In genomic region chr21:7744406-7745099, GRCh38 we compare ENCODE assay signal across 8 cellular contexts.
DNase-seq lines count a peak whose midpoint lies in the region; ATAC-seq lines count a peak whose summit lies in the region.
"Not testable (repeated sequence)": the region's sequence is repeated elsewhere in the genome, so short reads cannot be mapped to it uniquely, and the experiment has no call there.

No MANE protein-coding gene starts in this region.

- not testable (repeated sequence) for DNase-seq in activated CD8-positive, alpha-beta memory T cell treated with anti-CD3 and anti-CD28 coated beads, Interleukin-2, amount 10 ng/mL, durations not matched to agents 7 days and 5 days; left colon; stimulated activated naive CD8-positive, alpha-beta T cell treated with anti-CD3 and anti-CD28 coated beads, Interleukin-15, Interleukin-2, amounts not matched to agents 100 U/mL and 50 U/mL, for 24 hours

- intact Hi-C loops in left colon (cut with DNase I, micrococcal nuclease) = not testable (repeated sequence)

- not testable (repeated sequence) for H3K36me3 Mint-ChIP-seq in activated CD8-positive, alpha-beta memory T cell treated with anti-CD3 and anti-CD28 coated beads, Interleukin-2, amount 10 ng/mL, durations not matched to agents 7 days and 5 days

- H3K9me3 Mint-ChIP-seq in activated CD8-positive, alpha-beta memory T cell treated with anti-CD3 and anti-CD28 coated beads, Interleukin-2, amount 10 ng/mL, durations not matched to agents 7 days and 5 days (ENCODE audit: low read depth) = not testable (repeated sequence)

- CTCF ChIA-PET in activated CD8-positive, alpha-beta memory T cell treated with anti-CD3 and anti-CD28 coated beads, Interleukin-2, amount 10 ng/mL, durations not matched to agents 7 days and 5 days (lab: Charles Lee) = not testable (repeated sequence)

- not testable (repeated sequence) for H3K4me1 Mint-ChIP-seq in activated CD8-positive, alpha-beta memory T cell treated with anti-CD3 and anti-CD28 coated beads, Interleukin-2, amount 10 ng/mL, durations not matched to agents 7 days and 5 days

- not testable (repeated sequence) for H3K27me3 Mint-ChIP-seq in activated CD8-positive, alpha-beta memory T cell treated with anti-CD3 and anti-CD28 coated beads, Interleukin-2, amount 10 ng/mL, durations not matched to agents 7 days and 5 days

- H3K27ac Mint-ChIP-seq in activated CD8-positive, alpha-beta memory T cell treated with anti-CD3 and anti-CD28 coated beads, Interleukin-2, amount 10 ng/mL, durations not matched to agents 7 days and 5 days = not testable (repeated sequence)

- ATAC-seq in GM18511 (IDR thresholded peaks at IDR 0.05; ENCODE audit: unreplicated experiment) (peak; percentile 97), GM19438 (IDR thresholded peaks at IDR 0.05; ENCODE audit: low read depth, unreplicated experiment) (peak; percentile 88), GM21825 (IDR thresholded peaks at IDR 0.05; ENCODE audit: unreplicated experiment) (peak; percentile 97), HG03025 (IDR thresholded peaks at IDR 0.05; ENCODE audit: low FRiP score, unreplicated experiment) (peak; percentile 83), HG03457 (IDR thresholded peaks at IDR 0.05; ENCODE audit: unreplicated experiment) (peak; percentile 96), left colon (peak; percentile 98)
- peak; percentile 99 for ATAC-seq in activated CD8-positive, alpha-beta memory T cell treated with anti-CD3 and anti-CD28 coated beads, Interleukin-2, amount 10 ng/mL, durations not matched to agents 7 days and 5 days
- ATAC-seq in stimulated activated naive CD8-positive, alpha-beta T cell treated with anti-CD3 and anti-CD28 coated beads, Interleukin-15, Interleukin-2, amounts not matched to agents 100 U/mL and 50 U/mL, for 24 hours = peak; percentile 98

- H3K4me3 Mint-ChIP-seq in activated CD8-positive, alpha-beta memory T cell treated with anti-CD3 and anti-CD28 coated beads, Interleukin-2, amount 10 ng/mL, durations not matched to agents 7 days and 5 days = not testable (repeated sequence)
